13 cellular contexts compared by ENCODE assay signal in the genomic region with DNA sequence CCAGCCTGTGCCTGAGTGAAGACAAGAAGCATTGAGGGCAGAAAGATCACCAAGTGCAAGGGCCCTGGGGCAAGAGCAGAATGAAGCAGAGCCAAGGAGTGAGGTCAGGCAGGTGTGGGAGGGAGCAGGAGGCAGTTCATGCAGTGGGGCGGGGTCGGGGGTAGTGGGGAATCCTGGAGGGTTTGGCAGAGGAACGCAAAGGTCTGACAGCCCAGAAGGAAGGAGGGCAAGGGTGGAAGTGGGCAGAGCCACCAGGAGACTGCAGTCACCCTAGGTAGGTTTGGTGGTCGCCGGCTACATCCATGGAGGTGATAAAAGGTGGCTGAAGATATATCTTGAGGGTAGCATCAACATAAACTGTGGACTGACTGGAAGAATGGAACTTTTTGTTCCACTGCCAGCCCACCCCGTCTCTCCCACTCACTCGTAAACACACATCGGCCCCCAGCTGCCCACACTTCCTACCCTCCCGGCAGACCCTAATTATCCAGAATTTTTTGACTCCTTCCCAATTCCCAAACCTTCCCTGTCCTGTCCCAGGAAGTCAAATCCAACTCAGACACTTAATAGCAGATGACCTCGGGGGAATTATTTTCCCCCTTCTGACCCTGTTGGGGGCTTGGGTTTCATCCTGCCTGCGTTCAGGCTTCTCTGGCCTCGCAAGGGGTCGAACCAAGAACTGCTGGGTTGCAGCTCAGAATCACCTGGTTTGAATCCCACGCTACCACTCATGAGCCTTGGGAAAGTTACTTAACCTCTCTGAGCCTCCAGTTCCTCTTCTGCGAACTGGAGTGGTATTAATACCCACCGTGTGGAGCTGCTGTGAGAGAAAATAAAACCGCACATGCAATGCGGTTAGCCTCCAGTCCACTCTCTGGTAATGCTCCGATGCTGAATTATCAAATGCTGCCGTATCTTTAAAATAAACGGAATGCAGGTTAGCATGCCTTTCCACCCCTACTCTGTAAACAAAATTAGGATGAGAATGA.
DNase-seq lines count a peak whose midpoint lies in the region; ATAC-seq, FAIRE-seq and TF ChIP-seq lines count a peak whose summit lies in the region.
"Had no signal": no experiment of that assay in that cellular context is flagged by ENCODE, and none has a peak within 500 bp of the region (broad histone marks: within the 10 kb centered on the region; RNA-seq: fewer than 3 reads in every experiment).

No MANE protein-coding gene starts in this region.

- H2AK5ac ChIP-seq in neuronal stem cell (ENCODE audit: low read depth, low read length) = peak overlapping the region; percentile 93

- H3K4ac ChIP-seq in neuronal stem cell (ENCODE audit: low read length) = no peak overlapping the region

- no peaks in the 10 kb centered on the region for H3K9me3 ChIP-seq in neuronal stem cell (replicated peaks in 1 of 2; ENCODE audit: control insufficient read depth in 2 of 2, insufficient read depth in 1 of 2, low read depth in 1 of 2, low read length in 2 of 2)
- H3K9me3 ChIP-seq: body of pancreas had no signal

- 0 out of 2 replicates have a peak, but pooled peaks cover 7% of the 10 kb centered on the region for H3F3A ChIP-seq in GM23338 (replicated peaks; ENCODE audit: low read depth)

- H3K27me3 Mint-ChIP-seq in GM23338 (ENCODE audit: insufficient read depth, low read depth, poor library complexity) = peaks cover 15% of the 10 kb centered on the region
- H3K27me3 Mint-ChIP-seq: memory B cell had no signal

- H2BK12ac ChIP-seq in neuronal stem cell (ENCODE audit: low read length) = peak overlapping the region; percentile 8

- H3K4me2 ChIP-seq in GM23338 (peak overlapping the region; percentile 64), neuronal stem cell (ENCODE audit: insufficient read depth, low read length, poor library complexity, severe bottlenecking) (no peak overlapping the region)

- H3K4me1 Mint-ChIP-seq in GM23338 = peaks cover 60% of the 10 kb centered on the region

- H3K79me2 ChIP-seq in GM23338 (replicated peaks; ENCODE audit: insufficient read depth) = no peaks in the 10 kb centered on the region

- H4K8ac ChIP-seq in neuronal stem cell (ENCODE audit: low read depth, low read length) = no peak overlapping the region

- H3K18ac ChIP-seq in neuronal stem cell (ENCODE audit: low read length) = peak overlapping the region; percentile 69

- DNase-seq in GM23338 (ENCODE audit: low spot score) = no peak
- peak; percentile 84 for DNase-seq in MV-4-11 (lab: John Stamatoyannopoulos, UW)
- peak; percentile 20 for DNase-seq in bronchial epithelial cell (ENCODE audit: low read depth)
- no peak for DNase-seq in neuronal stem cell (ENCODE audit: low spot score)
- DNase-seq in NCI-H2081 (lab: John Stamatoyannopoulos, UW) = no peak
- DNase-seq in NCI-H2029 treated with DMSO at 0.1 percent for 48 hours (lab: John Stamatoyannopoulos, UW) = no peak
- DNase-seq: activated naive CD4-positive, alpha-beta T cell treated with Interleukin-2 at 50 U/mL for 16 hours; NCI-H2171 treated with DMSO at 0.1 percent for 48 hours; stimulated activated CD4-positive, alpha-beta T cell treated with anti-CD3 and anti-CD28 coated beads, Interleukin-12 subunit alpha, Interleukin-12 subunit beta, amount 100 ng/mL, for 4 hours had no signal

- no CpG with 5 or more reads among the region's 21 CpGs for WGBS in neuronal stem cell (ENCODE audit: extremely low coverage in 2 of 2, insufficient read length in 2 of 2, insufficient replicate concordance in 1 of 2), 2 donors

- peaks cover 9% of the 10 kb centered on the region; the same call in 2 of the 3 replicates for H3K36me3 Mint-ChIP-seq in GM23338 (ENCODE audit: low read depth)
- H3K36me3 Mint-ChIP-seq: memory B cell had no signal

- H3K4me3 Mint-ChIP-seq in GM23338 = no peak overlapping the region; the same call in 2 of the 3 replicates
- H3K4me3 Mint-ChIP-seq: memory B cell had no signal

- no peaks in the 10 kb centered on the region for H3K9me2 ChIP-seq in GM23338 (ENCODE audit: insufficient read depth)

- H2BK120ac ChIP-seq in neuronal stem cell (ENCODE audit: low read depth, low read length) = peak overlapping the region; percentile 32

- peak overlapping the region; percentile 28 for H3K27ac Mint-ChIP-seq in GM23338

- TF ChIP-seq CTCF in GM23338 (conservative IDR thresholded peaks at IDR 0.05; ENCODE audit: low read depth in 2 of 2) (no peak), bronchial epithelial cell (IDR thresholded peaks at IDR 0.05; ENCODE audit: insufficient read depth, low read length, severe bottlenecking) (no peak)

- H2AFZ ChIP-seq in GM23338 = no peak overlapping the region
- H2AFZ ChIP-seq in neuronal stem cell (ENCODE audit: low read length) = no peak overlapping the region

- H3K4me3 ChIP-seq in GM23338 = no peak overlapping the region
- no peak overlapping the region for H3K4me3 ChIP-seq in bronchial epithelial cell (ENCODE audit: low read depth, low read length)
- H3K4me3 ChIP-seq in neuronal stem cell (ENCODE audit: low read length in 2 of 2) = no peak overlapping the region
- H3K4me3 ChIP-seq: body of pancreas had no signal

- H4K91ac ChIP-seq in neuronal stem cell (ENCODE audit: low read depth, low read length, poor library complexity) = no peak overlapping the region

- no peak for FAIRE-seq in bronchial epithelial cell (lab: Jason Lieb, UNC)

- H3K14ac ChIP-seq in neuronal stem cell (ENCODE audit: low read length) = no peak overlapping the region

- H3K36me3 ChIP-seq in GM23338 (ENCODE audit: insufficient read depth) (no peaks in the 10 kb centered on the region), bronchial epithelial cell (ENCODE audit: control insufficient read depth, insufficient read depth, low read length) (no peaks in the 10 kb centered on the region), neuronal stem cell (replicated peaks in 1 of 2; ENCODE audit: control insufficient read depth in 2 of 2, insufficient read depth in 2 of 2, low read length in 2 of 2) (no peaks in the 10 kb centered on the region)

- no peaks in the 10 kb centered on the region for H4K20me1 ChIP-seq in GM23338 (replicated peaks; ENCODE audit: insufficient read depth)

- H2BK5ac ChIP-seq in neuronal stem cell (ENCODE audit: low read length) = no peak overlapping the region

- no peak overlapping the region for H3K9ac ChIP-seq in neuronal stem cell (ENCODE audit: low read depth, low read length, poor library complexity)

- H3K4me1 ChIP-seq in GM23338 (ENCODE audit: insufficient read depth) (peaks cover 52% of the 10 kb centered on the region), neuronal stem cell (ENCODE audit: control insufficient read depth in 2 of 2, insufficient read depth in 1 of 2, low read depth in 1 of 2, low read length in 2 of 2) (peaks cover 7 to 34% of the 10 kb centered on the region in 2 donors)

- H3K27me3 ChIP-seq in GM23338 (ENCODE audit: insufficient read depth) = no peaks in the 10 kb centered on the region
- H3K27me3 ChIP-seq in bronchial epithelial cell (ENCODE audit: control insufficient read depth, insufficient read depth, low read length) = no peaks in the 10 kb centered on the region
- H3K27me3 ChIP-seq in neuronal stem cell (ENCODE audit: control insufficient read depth in 3 of 3, insufficient read depth in 3 of 3, low read depth in 1 of 3, low read length in 3 of 3) = no peaks in the 10 kb centered on the region
- H3K27me3 ChIP-seq: body of pancreas had no signal

- no peak overlapping the region for H3K23ac ChIP-seq in neuronal stem cell (ENCODE audit: low read depth, low read length, poor library complexity)

- H3K27ac ChIP-seq in GM23338 (ENCODE audit: low read depth) (peak overlapping the region; percentile 91), neuronal stem cell (replicated peaks; ENCODE audit: low read length) (no peak overlapping the region)

- no peaks in the 10 kb centered on the region; the same call in 2 of the 3 replicates for H3K9me3 Mint-ChIP-seq in GM23338
- H3K9me3 Mint-ChIP-seq: memory B cell had no signal

- peak overlapping the region; percentile 5 for H2BK15ac ChIP-seq in neuronal stem cell (ENCODE audit: low read length)

- ATAC-seq in GM23338 = no peak
- no peak for ATAC-seq in HG02798 (IDR thresholded peaks at IDR 0.05; ENCODE audit: poor library complexity, unreplicated experiment)
- no peak for ATAC-seq in GM21737 (IDR thresholded peaks at IDR 0.05; ENCODE audit: unreplicated experiment)
- ATAC-seq: body of pancreas had no signal

- no peaks in the 10 kb centered on the region for H3K79me1 ChIP-seq in neuronal stem cell (ENCODE audit: low read depth, low read length)

TF ChIP-seq in GM23338, 12 proteins besides CTCF, POLR2A, EP300 and RAD21 (continues in another document):
- TF ChIP-seq CREB1 (CRISPR knock-in tag; IDR thresholded peaks at IDR 0.05; ENCODE audit: low read depth) = no peak
- TF ChIP-seq STAT1 (IDR thresholded peaks at IDR 0.05; ENCODE audit: unreplicated experiment) = no peak
- TF ChIP-seq EZH2phosphoT487 (IDR thresholded peaks at IDR 0.05; ENCODE audit: unreplicated experiment) = no peak
- TF ChIP-seq, protein P1, sequence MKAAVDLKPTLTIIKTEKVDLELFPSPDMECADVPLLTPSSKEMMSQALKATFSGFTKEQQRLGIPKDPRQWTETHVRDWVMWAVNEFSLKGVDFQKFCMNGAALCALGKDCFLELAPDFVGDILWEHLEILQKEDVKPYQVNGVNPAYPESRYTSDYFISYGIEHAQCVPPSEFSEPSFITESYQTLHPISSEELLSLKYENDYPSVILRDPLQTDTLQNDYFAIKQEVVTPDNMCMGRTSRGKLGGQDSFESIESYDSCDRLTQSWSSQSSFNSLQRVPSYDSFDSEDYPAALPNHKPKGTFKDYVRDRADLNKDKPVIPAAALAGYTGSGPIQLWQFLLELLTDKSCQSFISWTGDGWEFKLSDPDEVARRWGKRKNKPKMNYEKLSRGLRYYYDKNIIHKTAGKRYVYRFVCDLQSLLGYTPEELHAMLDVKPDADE (IDR thresholded peaks at IDR 0.05) = no peak
- no peak for TF ChIP-seq POLR2AphosphoS5 (IDR thresholded peaks at IDR 0.05; ENCODE audit: low read depth)

Comparison
In these comparisons a context has a peak if more than half of its experiments do, and no peak if none do; other contexts are left out.
1. DNase-seq: peak in MV-4-11 (single experiment) and bronchial epithelial cell (single experiment); none in GM23338 (single experiment), neuronal stem cell (single experiment), NCI-H2081 (0 of 2) and NCI-H2029 treated with DMSO at 0.1 percent for 48 hours (single experiment).